In the genomic region with DNA sequence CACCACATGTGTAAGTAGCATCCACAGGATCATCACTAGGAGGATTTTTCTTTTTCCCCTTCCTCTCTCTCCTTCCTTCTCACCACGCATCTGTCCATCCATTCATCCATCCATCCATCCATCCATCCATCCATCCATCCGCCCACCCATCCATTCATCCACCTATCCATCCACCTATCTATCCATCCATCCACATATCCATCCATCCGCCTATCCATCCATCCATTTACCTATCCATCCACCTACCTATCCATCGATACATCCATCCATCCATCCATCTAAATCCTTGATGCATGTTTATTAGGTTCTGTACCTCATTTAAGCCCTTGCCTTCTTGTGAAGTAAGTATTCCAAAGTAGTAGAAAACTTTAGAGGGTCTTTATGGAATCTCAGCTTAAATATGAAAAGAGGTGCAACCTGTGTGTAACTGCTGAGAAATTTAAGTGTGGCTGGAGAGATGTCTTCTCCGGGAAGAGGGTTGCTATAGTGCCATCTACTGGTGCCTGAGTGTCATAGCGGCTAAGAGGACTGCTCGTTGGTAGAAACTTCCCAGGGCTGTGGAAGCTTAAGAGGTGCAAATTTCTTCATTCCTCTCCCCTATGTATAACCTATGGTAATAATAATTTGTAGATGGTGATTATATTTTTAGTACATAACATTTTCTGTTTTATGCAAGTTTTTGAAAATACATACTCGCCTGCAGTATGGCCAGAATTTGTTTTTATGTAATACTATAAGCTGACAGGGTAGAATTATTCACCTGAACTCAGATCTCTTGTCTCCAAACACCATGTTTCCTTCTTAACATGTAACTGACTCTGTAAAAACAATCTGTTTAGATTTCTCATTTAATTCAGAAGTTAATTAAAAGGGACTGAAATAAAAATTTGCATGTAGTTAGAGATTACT, we compare ENCODE assay signal across 1 cellular context.
TF ChIP-seq lines count a peak whose summit lies in the region.

No MANE protein-coding gene starts in this region.

TF ChIP-seq in HCT116, 20 proteins besides CTCF, POLR2A, EP300 and RAD21 (continued from another document):
- TF ChIP-seq, protein P1, sequence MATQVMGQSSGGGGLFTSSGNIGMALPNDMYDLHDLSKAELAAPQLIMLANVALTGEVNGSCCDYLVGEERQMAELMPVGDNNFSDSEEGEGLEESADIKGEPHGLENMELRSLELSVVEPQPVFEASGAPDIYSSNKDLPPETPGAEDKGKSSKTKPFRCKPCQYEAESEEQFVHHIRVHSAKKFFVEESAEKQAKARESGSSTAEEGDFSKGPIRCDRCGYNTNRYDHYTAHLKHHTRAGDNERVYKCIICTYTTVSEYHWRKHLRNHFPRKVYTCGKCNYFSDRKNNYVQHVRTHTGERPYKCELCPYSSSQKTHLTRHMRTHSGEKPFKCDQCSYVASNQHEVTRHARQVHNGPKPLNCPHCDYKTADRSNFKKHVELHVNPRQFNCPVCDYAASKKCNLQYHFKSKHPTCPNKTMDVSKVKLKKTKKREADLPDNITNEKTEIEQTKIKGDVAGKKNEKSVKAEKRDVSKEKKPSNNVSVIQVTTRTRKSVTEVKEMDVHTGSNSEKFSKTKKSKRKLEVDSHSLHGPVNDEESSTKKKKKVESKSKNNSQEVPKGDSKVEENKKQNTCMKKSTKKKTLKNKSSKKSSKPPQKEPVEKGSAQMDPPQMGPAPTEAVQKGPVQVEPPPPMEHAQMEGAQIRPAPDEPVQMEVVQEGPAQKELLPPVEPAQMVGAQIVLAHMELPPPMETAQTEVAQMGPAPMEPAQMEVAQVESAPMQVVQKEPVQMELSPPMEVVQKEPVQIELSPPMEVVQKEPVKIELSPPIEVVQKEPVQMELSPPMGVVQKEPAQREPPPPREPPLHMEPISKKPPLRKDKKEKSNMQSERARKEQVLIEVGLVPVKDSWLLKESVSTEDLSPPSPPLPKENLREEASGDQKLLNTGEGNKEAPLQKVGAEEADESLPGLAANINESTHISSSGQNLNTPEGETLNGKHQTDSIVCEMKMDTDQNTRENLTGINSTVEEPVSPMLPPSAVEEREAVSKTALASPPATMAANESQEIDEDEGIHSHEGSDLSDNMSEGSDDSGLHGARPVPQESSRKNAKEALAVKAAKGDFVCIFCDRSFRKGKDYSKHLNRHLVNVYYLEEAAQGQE (IDR thresholded peaks at IDR 0.05; ENCODE audit: low read depth): no peak
- TF ChIP-seq YY1 (IDR thresholded peaks at IDR 0.05; ENCODE audit: extremely low read depth, insufficient replicate concordance, low read depth, low read length): no peak
